Comparison of ENCODE assay signal across 11 cellular contexts in the genomic region with DNA sequence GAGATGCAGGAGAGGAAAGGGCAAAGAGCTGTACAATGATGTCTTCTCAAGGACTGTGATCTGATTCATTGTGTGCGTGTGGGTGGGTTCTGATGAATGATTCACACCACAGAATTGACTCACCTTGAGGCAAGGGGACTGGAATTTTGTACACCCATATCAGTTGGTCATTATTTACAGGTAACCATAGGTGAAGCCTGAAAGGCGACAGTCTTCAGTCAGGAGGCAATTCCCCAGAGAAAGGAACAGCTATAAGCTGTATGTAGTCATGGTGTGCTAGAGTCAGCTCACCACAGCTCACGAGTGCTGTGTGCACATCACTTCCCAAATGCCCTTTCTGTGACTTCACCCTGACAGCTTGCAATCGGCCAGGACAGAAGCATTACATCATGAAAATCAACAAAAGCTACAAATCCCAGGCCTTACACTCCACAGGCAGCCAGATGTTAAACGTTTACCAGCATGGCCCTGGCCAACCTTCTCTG.
DNase-seq lines count a peak whose midpoint lies in the region; ATAC-seq, FAIRE-seq and TF ChIP-seq lines count a peak whose summit lies in the region.
"Had no signal": no experiment of that assay in that cellular context is flagged by ENCODE, and none has a peak within 500 bp of the region (broad histone marks: within the 10 kb centered on the region; RNA-seq: fewer than 3 reads in every experiment).

No MANE protein-coding gene starts in this region.

- TF ChIP-seq CTCF in natural killer cell (IDR thresholded peaks at IDR 0.05), result no peak

- H3K27ac Mint-ChIP-seq in natural killer cell treated with Interleukin-12 subunit alpha and Interleukin-12 subunit beta and Interleukin-15 and Interleukin-18, amount 100 ng/mL, for 72 hours, result peak overlapping the region; percentile 36 to 61
- H3K27ac Mint-ChIP-seq in natural killer cell, result no peak overlapping the region
- H3K27ac Mint-ChIP-seq in T-helper 17 cell, result peak overlapping the region; percentile 11
- H3K27ac Mint-ChIP-seq: activated naive CD4-positive, alpha-beta T cell treated with anti-CD3 and anti-CD28 coated beads, Interleukin-2, amount 50 U/mL, for 24 hours had no signal

- no peak for DNase-seq in natural killer cell treated with Interleukin-12 subunit alpha and Interleukin-12 subunit beta and Interleukin-15 and Interleukin-18, amount 100 ng/mL, for 72 hours (ENCODE audit: low spot score)
- DNase-seq in natural killer cell (no peak), T-helper 17 cell (no peak), glomerular visceral epithelial cell (ENCODE audit: extremely low spot score) (peak; percentile 79), urothelium cell line (ENCODE audit: low spot score) (peak; percentile 65), SW 1271 (lab: John Stamatoyannopoulos, UW) (no peak)
- DNase-seq: CD8-positive, alpha-beta memory T cell; left cardiac atrium had no signal

- ATAC-seq in natural killer cell treated with Interleukin-12 subunit alpha and Interleukin-12 subunit beta and Interleukin-15 and Interleukin-18, amount 100 ng/mL, for 72 hours, result peak; percentile 53 to 63
- ATAC-seq in natural killer cell (no peak), T-helper 17 cell (no peak), HG03108 (IDR thresholded peaks at IDR 0.05; ENCODE audit: unreplicated experiment) (no peak), HG03439 (IDR thresholded peaks at IDR 0.05; ENCODE audit: unreplicated experiment) (no peak)

- no peaks in the 10 kb centered on the region for H3K9me3 Mint-ChIP-seq in natural killer cell treated with Interleukin-12 subunit alpha and Interleukin-12 subunit beta and Interleukin-15 and Interleukin-18, amount 100 ng/mL, for 72 hours
- no peaks in the 10 kb centered on the region for H3K9me3 Mint-ChIP-seq in natural killer cell
- H3K9me3 Mint-ChIP-seq: activated naive CD4-positive, alpha-beta T cell treated with anti-CD3 and anti-CD28 coated beads, Interleukin-2, amount 50 U/mL, for 24 hours; CD8-positive, alpha-beta memory T cell had no signal

- no peaks in the 10 kb centered on the region for H3K9me3 ChIP-seq in T-helper 17 cell (ENCODE audit: control insufficient read depth, low read length, poor library complexity, severe bottlenecking)

- peaks cover 2 to 13% of the 10 kb centered on the region in 2 donors for H3K27me3 Mint-ChIP-seq in natural killer cell treated with Interleukin-12 subunit alpha and Interleukin-12 subunit beta and Interleukin-15 and Interleukin-18, amount 100 ng/mL, for 72 hours
- peaks cover 4 to 7% of the 10 kb centered on the region in 2 donors for H3K27me3 Mint-ChIP-seq in natural killer cell (ENCODE audit: low read depth in 2 of 2)
- H3K27me3 Mint-ChIP-seq in T-helper 17 cell, result peaks cover 17% of the 10 kb centered on the region
- H3K27me3 Mint-ChIP-seq: activated naive CD4-positive, alpha-beta T cell treated with anti-CD3 and anti-CD28 coated beads, Interleukin-2, amount 50 U/mL, for 24 hours had no signal

- H3K4me1 Mint-ChIP-seq in natural killer cell treated with Interleukin-12 subunit alpha and Interleukin-12 subunit beta and Interleukin-15 and Interleukin-18, amount 100 ng/mL, for 72 hours (ENCODE audit: low read depth in 2 of 2), result peaks cover 23 to 37% of the 10 kb centered on the region in 2 donors
- H3K4me1 Mint-ChIP-seq in natural killer cell (peaks cover 3% of the 10 kb centered on the region in 2 donors), T-helper 17 cell (peaks cover 4% of the 10 kb centered on the region)

- intact Hi-C loops in natural killer cell (cut with micrococcal nuclease), result no loop called here

- no peak overlapping the region for H3K4me3 Mint-ChIP-seq in natural killer cell treated with Interleukin-12 subunit alpha and Interleukin-12 subunit beta and Interleukin-15 and Interleukin-18, amount 100 ng/mL, for 72 hours
- H3K4me3 Mint-ChIP-seq in natural killer cell (no peak overlapping the region), T-helper 17 cell (no peak overlapping the region)
- H3K4me3 Mint-ChIP-seq: activated naive CD4-positive, alpha-beta T cell treated with anti-CD3 and anti-CD28 coated beads, Interleukin-2, amount 50 U/mL, for 24 hours; CD8-positive, alpha-beta memory T cell had no signal

- peak; percentile 44 for FAIRE-seq in urothelium cell line (lab: Jason Lieb, UNC)

- H3K36me3 Mint-ChIP-seq in natural killer cell treated with Interleukin-12 subunit alpha and Interleukin-12 subunit beta and Interleukin-15 and Interleukin-18, amount 100 ng/mL, for 72 hours, result peaks cover 6% of the 10 kb centered on the region
- H3K36me3 Mint-ChIP-seq in natural killer cell (no peaks in the 10 kb centered on the region), T-helper 17 cell (ENCODE audit: low read depth) (no peaks in the 10 kb centered on the region)
- H3K36me3 Mint-ChIP-seq: activated naive CD4-positive, alpha-beta T cell treated with anti-CD3 and anti-CD28 coated beads, Interleukin-2, amount 50 U/mL, for 24 hours had no signal

Comparison
In these comparisons a context has a peak if more than half of its experiments do, and no peak if none do; other contexts are left out.
1. ATAC-seq: peak in natural killer cell treated with Interleukin-12 subunit alpha and Interleukin-12 subunit beta and Interleukin-15 and Interleukin-18, amount 100 ng/mL, for 72 hours (2 of 2); none in natural killer cell (0 of 3), T-helper 17 cell (single experiment), HG03108 (single experiment) and HG03439 (single experiment).
2. H3K27ac Mint-ChIP-seq: peak in natural killer cell treated with Interleukin-12 subunit alpha and Interleukin-12 subunit beta and Interleukin-15 and Interleukin-18, amount 100 ng/mL, for 72 hours (2 of 2) and T-helper 17 cell (single experiment); none in natural killer cell (0 of 2).
3. DNase-seq: peak in glomerular visceral epithelial cell (single experiment) and urothelium cell line (single experiment); none in natural killer cell treated with Interleukin-12 subunit alpha and Interleukin-12 subunit beta and Interleukin-15 and Interleukin-18, amount 100 ng/mL, for 72 hours (single experiment), natural killer cell (single experiment), T-helper 17 cell (0 of 3) and SW 1271 (0 of 2).